1 cellular context compared by ENCODE assay signal in the genomic region with DNA sequence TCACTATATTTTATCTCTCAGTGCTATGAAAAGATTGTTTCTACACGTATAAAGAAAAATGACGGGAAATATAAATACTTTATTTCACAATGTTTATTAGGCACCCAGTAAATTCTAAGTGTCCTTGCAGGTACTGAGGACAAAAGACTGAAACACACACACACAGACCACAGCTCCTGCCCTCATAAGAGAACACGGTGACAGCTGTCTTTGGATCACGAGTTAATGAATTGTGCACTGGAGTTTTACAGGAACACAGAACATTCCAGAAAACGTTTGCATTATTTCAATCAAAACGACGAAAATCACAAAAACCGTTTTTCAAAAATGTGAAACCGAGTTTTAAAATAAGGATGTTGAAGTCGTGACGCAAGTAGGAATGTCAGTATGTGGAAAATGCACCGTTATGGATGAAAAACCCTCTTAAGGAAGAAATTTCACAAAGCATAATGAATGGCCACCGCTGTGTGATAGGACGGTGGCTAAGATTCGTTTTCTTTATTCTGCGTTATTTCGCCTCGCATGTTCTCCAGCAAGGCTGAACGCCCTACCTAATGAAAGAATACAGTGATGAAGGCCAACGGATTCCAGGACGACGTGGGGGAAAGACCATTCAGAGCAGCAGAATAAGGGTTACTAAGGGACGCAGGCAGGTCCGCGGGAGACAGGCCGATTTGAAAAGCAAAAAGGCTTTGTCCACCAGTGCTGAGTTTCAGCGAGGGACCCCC.
TF ChIP-seq lines count a peak whose summit lies in the region.

No MANE protein-coding gene starts in this region.

TF ChIP-seq in HepG2, 621 proteins besides CTCF, POLR2A, EP300 and RAD21:
- TF ChIP-seq RFX5 (IDR thresholded peaks at IDR 0.05; ENCODE audit: low read depth, low read length) (peak; percentile 35; the same call in 1 of the 2 replicates), TAF15 (IDR thresholded peaks at IDR 0.05; ENCODE audit: low read depth, low read length, poor library complexity, severe bottlenecking) (no peak), IRX3 (CRISPR knock-in tag; IDR thresholded peaks at IDR 0.05; ENCODE audit: borderline replicate concordance, low read depth) (0 out of 2 replicates have a peak, but pooled peaks have one; percentile 14), KMT2A (CRISPR knock-in tag; IDR thresholded peaks at IDR 0.05) (0 out of 2 replicates have a peak, but pooled peaks have one; percentile 18), ZNF605 (CRISPR knock-in tag; IDR thresholded peaks at IDR 0.05) (0 out of 2 replicates have a peak, but pooled peaks have one; percentile 27), ZNF652 (CRISPR knock-in tag; IDR thresholded peaks at IDR 0.05; ENCODE audit: borderline replicate concordance, low read depth) (0 out of 2 replicates have a peak, but pooled peaks have one; percentile 53), KLF16 (CRISPR knock-in tag; IDR thresholded peaks at IDR 0.05) (no peak)
- TF ChIP-seq, protein P1, sequence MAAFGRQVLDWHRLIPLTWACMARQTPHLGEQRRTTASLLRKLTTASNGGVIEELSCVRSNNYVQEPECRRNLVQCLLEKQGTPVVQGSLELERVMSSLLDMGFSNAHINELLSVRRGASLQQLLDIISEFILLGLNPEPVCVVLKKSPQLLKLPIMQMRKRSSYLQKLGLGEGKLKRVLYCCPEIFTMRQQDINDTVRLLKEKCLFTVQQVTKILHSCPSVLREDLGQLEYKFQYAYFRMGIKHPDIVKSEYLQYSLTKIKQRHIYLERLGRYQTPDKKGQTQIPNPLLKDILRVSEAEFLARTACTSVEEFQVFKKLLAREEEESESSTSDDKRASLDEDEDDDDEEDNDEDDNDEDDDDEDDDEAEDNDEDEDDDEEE (CRISPR knock-in tag; IDR thresholded peaks at IDR 0.05), result 0 out of 2 replicates have a peak, but pooled peaks have one; percentile 23
- TF ChIP-seq, protein P2, sequence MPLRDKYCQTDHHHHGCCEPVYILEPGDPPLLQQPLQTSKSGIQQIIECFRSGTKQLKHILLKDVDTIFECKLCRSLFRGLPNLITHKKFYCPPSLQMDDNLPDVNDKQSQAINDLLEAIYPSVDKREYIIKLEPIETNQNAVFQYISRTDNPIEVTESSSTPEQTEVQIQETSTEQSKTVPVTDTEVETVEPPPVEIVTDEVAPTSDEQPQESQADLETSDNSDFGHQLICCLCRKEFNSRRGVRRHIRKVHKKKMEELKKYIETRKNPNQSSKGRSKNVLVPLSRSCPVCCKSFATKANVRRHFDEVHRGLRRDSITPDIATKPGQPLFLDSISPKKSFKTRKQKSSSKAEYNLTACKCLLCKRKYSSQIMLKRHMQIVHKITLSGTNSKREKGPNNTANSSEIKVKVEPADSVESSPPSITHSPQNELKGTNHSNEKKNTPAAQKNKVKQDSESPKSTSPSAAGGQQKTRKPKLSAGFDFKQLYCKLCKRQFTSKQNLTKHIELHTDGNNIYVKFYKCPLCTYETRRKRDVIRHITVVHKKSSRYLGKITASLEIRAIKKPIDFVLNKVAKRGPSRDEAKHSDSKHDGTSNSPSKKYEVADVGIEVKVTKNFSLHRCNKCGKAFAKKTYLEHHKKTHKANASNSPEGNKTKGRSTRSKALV (CRISPR knock-in tag; IDR thresholded peaks at IDR 0.05), result 0 out of 2 replicates have a peak, but pooled peaks have one; percentile 15
- TF ChIP-seq, protein P3, sequence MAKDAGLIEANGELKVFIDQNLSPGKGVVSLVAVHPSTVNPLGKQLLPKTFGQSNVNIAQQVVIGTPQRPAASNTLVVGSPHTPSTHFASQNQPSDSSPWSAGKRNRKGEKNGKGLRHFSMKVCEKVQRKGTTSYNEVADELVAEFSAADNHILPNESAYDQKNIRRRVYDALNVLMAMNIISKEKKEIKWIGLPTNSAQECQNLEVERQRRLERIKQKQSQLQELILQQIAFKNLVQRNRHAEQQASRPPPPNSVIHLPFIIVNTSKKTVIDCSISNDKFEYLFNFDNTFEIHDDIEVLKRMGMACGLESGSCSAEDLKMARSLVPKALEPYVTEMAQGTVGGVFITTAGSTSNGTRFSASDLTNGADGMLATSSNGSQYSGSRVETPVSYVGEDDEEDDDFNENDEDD (CRISPR knock-in tag; IDR thresholded peaks at IDR 0.05; ENCODE audit: borderline replicate concordance), result peak; percentile 39; the same call in 1 of the 2 replicates
